In genomic region chr17:42946812-42947211, GRCh38 we compare ENCODE assay signal across 1 cellular context.
A peak's percentile ranks its signal among the peaks of the same experiment; 100 is the strongest.
TF ChIP-seq lines count a peak whose summit lies in the region.

No MANE protein-coding gene starts in this region.

TF ChIP-seq in HepG2, 621 proteins besides CTCF, POLR2A, EP300 and RAD21:
- TF ChIP-seq ATF7 (IDR thresholded peaks at IDR 0.05) = peak; percentile 68
- no peak for TF ChIP-seq ATF7 (CRISPR knock-in tag; IDR thresholded peaks at IDR 0.05)
- no peak for TF ChIP-seq SNAPC5 (CRISPR knock-in tag; IDR thresholded peaks at IDR 0.05; ENCODE audit: borderline replicate concordance)
